In genomic region chr20:40812415-40813212, GRCh38 we compare ENCODE assay signal across 18 cellular contexts.
DNase-seq lines count a peak whose midpoint lies in the region; ATAC-seq and TF ChIP-seq lines count a peak whose summit lies in the region.
"Had no signal": no experiment of that assay in that cellular context is flagged by ENCODE, and none has a peak within 500 bp of the region (broad histone marks: within the 10 kb centered on the region; RNA-seq: fewer than 3 reads in every experiment).

No MANE protein-coding gene starts in this region.

- DNase-seq in GM03348 (ENCODE audit: low spot score) (peak; percentile 20), coronary artery (ENCODE audit: low spot score) (peak; percentile 33), osteoblast (ENCODE audit: insufficient read length, low spot score, missing footprints) (peak; percentile 77), tibial nerve (ENCODE audit: low spot score in 2 of 2) (no peak)
- DNase-seq: activated CD4-positive, alpha-beta memory T cell treated with anti-CD3 and anti-CD28 coated beads, Interleukin-2, amount 10 ng/mL, durations not matched to agents 7 days and 5 days; activated T-cell treated with anti-CD3 and anti-CD28 coated beads for 4 hours; DND-41; GF-D8; left lung; NCI-H1092 treated with DMSO at 0.1 percent for 48 hours; NCI-H1694 treated with DMSO at 0.1 percent for 48 hours; sigmoid colon; stimulated activated CD4-positive, alpha-beta T cell treated with anti-CD3 and anti-CD28 coated beads, Interleukin-12 subunit alpha, Interleukin-12 subunit beta, amount 100 ng/mL, for 4 hours; stimulated activated CD4-positive, alpha-beta T cell treated with anti-CD3 and anti-CD28 coated beads, Interleukin-2, amount 100 ng/mL, for 48 hours; trophoblast cell had no signal

- TF ChIP-seq CTCF in HEK293 (tag by site-specific recombination; IDR thresholded peaks at IDR 0.05) (no peak), coronary artery (IDR thresholded peaks at IDR 0.05) (no peak), osteoblast (IDR thresholded peaks at IDR 0.05; ENCODE audit: extremely low read depth, low read depth, low read length) (no peak), tibial nerve (IDR thresholded peaks at IDR 0.05) (no peak)

- H3K79me2 ChIP-seq in osteoblast (ENCODE audit: insufficient read depth, low read length): no peaks in the 10 kb centered on the region

- H3K9me3 ChIP-seq in HEK293 (ENCODE audit: control insufficient read depth, insufficient read depth, low read depth, low read length) (no peaks in the 10 kb centered on the region), osteoblast (ENCODE audit: low read depth, low read length) (no peaks in the 10 kb centered on the region), tibial nerve (no peaks in the 10 kb centered on the region)
- H3K9me3 ChIP-seq: left lung, sigmoid colon had no signal

- POLR2A ChIA-PET in HEK293 (lab: Yijun Ruan, JAX): no interaction called here

- no peak overlapping the region for H2AFZ ChIP-seq in osteoblast (ENCODE audit: low read length)

- H3K4me2 ChIP-seq in osteoblast (ENCODE audit: insufficient read depth, low read length): no peak overlapping the region

- no peaks in the 10 kb centered on the region for H3K27me3 ChIP-seq in osteoblast (ENCODE audit: insufficient read depth, low read length)
- no peaks in the 10 kb centered on the region for H3K27me3 ChIP-seq in tibial nerve
- H3K27me3 ChIP-seq: sigmoid colon had no signal

- no peak for TF ChIP-seq EP300 in tibial nerve (IDR thresholded peaks at IDR 0.05)

- H3K4me1 ChIP-seq in HEK293 (ENCODE audit: control insufficient read depth, insufficient read depth, low read length) (no peaks in the 10 kb centered on the region), osteoblast (ENCODE audit: insufficient read depth, low read length) (no peaks in the 10 kb centered on the region), tibial nerve (no peaks in the 10 kb centered on the region)
- H3K4me1 ChIP-seq: left lung, sigmoid colon had no signal

- H4K20me1 ChIP-seq in osteoblast (ENCODE audit: insufficient read depth, low read length): no peaks in the 10 kb centered on the region

- WGBS in tibial nerve, 2 donors: 76 to 79% methylated on average over 11 of the region's 11 CpGs

- H3K4me3 ChIP-seq in HEK293 (ENCODE audit: low read depth, low read length) (no peak overlapping the region), coronary artery (no peak overlapping the region), osteoblast (ENCODE audit: insufficient read depth, low read length) (no peak overlapping the region), tibial nerve (no peak overlapping the region)
- H3K4me3 ChIP-seq: left lung, sigmoid colon had no signal

- no peak for ATAC-seq in SK-N-SH treated with all-trans-retinoic acid at 6 μM for 48 hours
- no peak for ATAC-seq in HG03045 (IDR thresholded peaks at IDR 0.05; ENCODE audit: unreplicated experiment)
- ATAC-seq: left lung had no signal

- CTCF ChIA-PET in HEK293 (lab: Yijun Ruan, JAX): interaction anchor here (0.7 kb wide), 1 partner anchor 696 kb away, joined by 3 read pairs; no protein-coding TSS in a partner anchor

- no peak for TF ChIP-seq POLR2A in tibial nerve (IDR thresholded peaks at IDR 0.05)

- H3K27ac ChIP-seq in HEK293 (ENCODE audit: extremely low read depth, low read depth, low read length): no peak overlapping the region
- no peak overlapping the region for H3K27ac ChIP-seq in coronary artery
- H3K27ac ChIP-seq in osteoblast (ENCODE audit: low read depth, low read length): no peak overlapping the region
- H3K27ac ChIP-seq in tibial nerve: no peak overlapping the region
- H3K27ac ChIP-seq: left lung, sigmoid colon had no signal

- H3K36me3 ChIP-seq in HEK293 (ENCODE audit: control insufficient read depth in 2 of 2, insufficient read depth in 1 of 2, low read length in 2 of 2): no peaks in the 10 kb centered on the region
- H3K36me3 ChIP-seq in osteoblast (ENCODE audit: insufficient read depth, low read length): no peaks in the 10 kb centered on the region
- H3K36me3 ChIP-seq in tibial nerve: no peaks in the 10 kb centered on the region
- H3K36me3 ChIP-seq: left lung, sigmoid colon had no signal

TF ChIP-seq in HEK293, 187 proteins besides CTCF, POLR2A, EP300 and RAD21 (continues in another document):
- TF ChIP-seq ZNF843 (tag by site-specific recombination; IDR thresholded peaks at IDR 0.05): no peak
- peak; percentile 64 for TF ChIP-seq ZFHX2 (tag by site-specific recombination; conservative IDR thresholded peaks at IDR 0.05)
- no peak for TF ChIP-seq INSM2 (tag by site-specific recombination; IDR thresholded peaks at IDR 0.05)
- TF ChIP-seq, protein P1, sequence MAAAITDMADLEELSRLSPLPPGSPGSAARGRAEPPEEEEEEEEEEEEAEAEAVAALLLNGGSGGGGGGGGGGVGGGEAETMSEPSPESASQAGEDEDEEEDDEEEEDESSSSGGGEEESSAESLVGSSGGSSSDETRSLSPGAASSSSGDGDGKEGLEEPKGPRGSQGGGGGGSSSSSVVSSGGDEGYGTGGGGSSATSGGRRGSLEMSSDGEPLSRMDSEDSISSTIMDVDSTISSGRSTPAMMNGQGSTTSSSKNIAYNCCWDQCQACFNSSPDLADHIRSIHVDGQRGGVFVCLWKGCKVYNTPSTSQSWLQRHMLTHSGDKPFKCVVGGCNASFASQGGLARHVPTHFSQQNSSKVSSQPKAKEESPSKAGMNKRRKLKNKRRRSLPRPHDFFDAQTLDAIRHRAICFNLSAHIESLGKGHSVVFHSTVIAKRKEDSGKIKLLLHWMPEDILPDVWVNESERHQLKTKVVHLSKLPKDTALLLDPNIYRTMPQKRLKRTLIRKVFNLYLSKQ (tag by site-specific recombination; IDR thresholded peaks at IDR 0.05; ENCODE audit: borderline replicate concordance): no peak
- peak; percentile 80 for TF ChIP-seq ZIC2 (tag by site-specific recombination; IDR thresholded peaks at IDR 0.05)
- TF ChIP-seq ZNF366 (tag by site-specific recombination; conservative IDR thresholded peaks at IDR 0.05): no peak
- TF ChIP-seq ZNF585B (tag by site-specific recombination; IDR thresholded peaks at IDR 0.05): no peak
- TF ChIP-seq WT1 (tag by site-specific recombination; IDR thresholded peaks at IDR 0.05): no peak
- TF ChIP-seq ZNF350 (tag by site-specific recombination; IDR thresholded peaks at IDR 0.05): no peak
- TF ChIP-seq GLIS2 (tag by site-specific recombination; IDR thresholded peaks at IDR 0.05): peak; percentile 48; the same call in 1 of the 2 replicates
- TF ChIP-seq MYNN (tag by site-specific recombination; IDR thresholded peaks at IDR 0.05; ENCODE audit: borderline replicate concordance): no peak

TF ChIP-seq in SK-N-SH treated with all-trans-retinoic acid at 6 μM for 48 hours, 23 proteins besides CTCF, POLR2A, EP300 and RAD21:
- TF ChIP-seq ZNF70 (CRISPR knock-in tag; IDR thresholded peaks at IDR 0.05) (no peak), ESRRG (CRISPR knock-in tag; IDR thresholded peaks at IDR 0.05) (no peak), BACH2 (CRISPR knock-in tag; IDR thresholded peaks at IDR 0.05; ENCODE audit: borderline replicate concordance) (no peak)
- TF ChIP-seq, protein P2, sequence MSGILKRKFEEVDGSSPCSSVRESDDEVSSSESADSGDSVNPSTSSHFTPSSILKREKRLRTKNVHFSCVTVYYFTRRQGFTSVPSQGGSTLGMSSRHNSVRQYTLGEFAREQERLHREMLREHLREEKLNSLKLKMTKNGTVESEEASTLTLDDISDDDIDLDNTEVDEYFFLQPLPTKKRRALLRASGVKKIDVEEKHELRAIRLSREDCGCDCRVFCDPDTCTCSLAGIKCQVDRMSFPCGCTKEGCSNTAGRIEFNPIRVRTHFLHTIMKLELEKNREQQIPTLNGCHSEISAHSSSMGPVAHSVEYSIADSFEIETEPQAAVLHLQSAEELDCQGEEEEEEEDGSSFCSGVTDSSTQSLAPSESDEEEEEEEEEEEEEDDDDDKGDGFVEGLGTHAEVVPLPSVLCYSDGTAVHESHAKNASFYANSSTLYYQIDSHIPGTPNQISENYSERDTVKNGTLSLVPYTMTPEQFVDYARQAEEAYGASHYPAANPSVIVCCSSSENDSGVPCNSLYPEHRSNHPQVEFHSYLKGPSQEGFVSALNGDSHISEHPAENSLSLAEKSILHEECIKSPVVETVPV (CRISPR knock-in tag; IDR thresholded peaks at IDR 0.05): no peak

Comparison
In these comparisons a context has a peak if more than half of its experiments do, and no peak if none do; other contexts are left out.
1. DNase-seq: peak in GM03348 (single experiment), coronary artery (single experiment) and osteoblast (single experiment); none in tibial nerve (0 of 2).